Comparison of ENCODE assay signal across 28 cellular contexts in genomic region chr2:199395311-199395710, GRCh38.
"Had no signal": no experiment of that assay in that cellular context is flagged by ENCODE, and none has a peak within 500 bp of the region (broad histone marks: within the 10 kb centered on the region; RNA-seq: fewer than 3 reads in every experiment).

No MANE protein-coding gene starts in this region.

- H3K36me3 ChIP-seq: breast epithelium, cardiac muscle cell, esophagus squamous epithelium, WERI-Rb-1 had no signal

- H3K27ac ChIP-seq: breast epithelium, cardiac muscle cell, colonic mucosa, epithelial cell of prostate, esophagus squamous epithelium, WERI-Rb-1 had no signal

- H3K27me3 ChIP-seq: breast epithelium, cardiac muscle cell, colonic mucosa, esophagus squamous epithelium had no signal

- DNase-seq: activated B cell treated with CpG ODN at 0.5 μM for 24 hours; activated CD4-positive, alpha-beta T cell treated with anti-CD3 and anti-CD28 coated beads for 48 hours; activated CD4-positive, alpha-beta T cell treated with anti-CD3 and anti-CD28 coated beads, Interleukin-2, amount 50 U/mL, for 1 hour; activated CD4-positive, alpha-beta T cell treated with anti-CD3 and anti-CD28 coated beads, Interleukin-2, amount 50 U/mL, for 48 hours; activated CD8-positive, alpha-beta memory T cell treated with anti-CD3 and anti-CD28 coated beads for 24 hours; activated CD8-positive, alpha-beta T cell treated with anti-CD3 and anti-CD28 coated beads for 36 hours; activated effector memory CD4-positive, alpha-beta T cell treated with Interleukin-2 at 50 U/mL for 16 hours; activated gamma-delta T cell treated with Interleukin-2 at 50 U/mL for 16 hours; activated naive CD4-positive, alpha-beta T cell treated with anti-CD3 and anti-CD28 coated beads, Interleukin-2, amount 50 U/mL, for 16 hours; activated naive CD4-positive, alpha-beta T cell treated with Interleukin-2 at 50 U/mL for 16 hours; activated T-cell treated with anti-CD3 and anti-CD28 coated beads, Interleukin-2, amount 50 U/mL, for 4 hours; amygdala; aorta; central memory CD4-positive, alpha-beta T cell; cerebellar nuclear complex; colonic mucosa; effector CD8-positive, alpha-beta T cell; esophagus squamous epithelium; head of caudate nucleus; hippocampal formation; T-cell; T-helper 9 cell; WERI-Rb-1 had no signal

- ATAC-seq: activated CD4-positive, CD25-positive, alpha-beta regulatory T cell treated with anti-CD3 and anti-CD28 coated beads, Interleukin-2, amount 50 U/mL, for 24 hours; activated CD8-positive, alpha-beta T cell treated with anti-CD3 and anti-CD28 coated beads for 36 hours; activated T-cell treated with anti-CD3 and anti-CD28 coated beads, Interleukin-2, amount 50 U/mL, for 4 hours; activated T-helper 17 cell treated with anti-CD3 and anti-CD28 coated beads, Interleukin-2, amount 50 U/mL, for 72 hours; T-cell had no signal

- H3K9me3 ChIP-seq: breast epithelium, colonic mucosa, esophagus squamous epithelium had no signal

- H3K4me3 ChIP-seq: breast epithelium, cardiac muscle cell, colonic mucosa, esophagus squamous epithelium had no signal

- H3K4me1 ChIP-seq: breast epithelium, colonic mucosa, esophagus squamous epithelium had no signal
